Comparison of ENCODE assay signal across 27 cellular contexts in genomic region chr11:87015645-87016044, GRCh38.
"Had no signal": no experiment of that assay in that cellular context is flagged by ENCODE, and none has a peak within 500 bp of the region (broad histone marks: within the 10 kb centered on the region; RNA-seq: fewer than 3 reads in every experiment).

No MANE protein-coding gene starts in this region.

- DNase-seq: stimulated activated CD4-positive, alpha-beta T cell treated with anti-CD3 and anti-CD28 coated beads, Interleukin-2, amount 100 ng/mL, for 48 hours; stimulated activated CD4-positive, alpha-beta T cell treated with anti-CD3 and anti-CD28 coated beads, Interleukin-4, amount 100 ng/mL, for 1 hour; stimulated activated CD4-positive, alpha-beta T cell treated with anti-CD3 and anti-CD28 coated beads, Interleukin-4, amount 100 ng/mL, for 24 hours; stimulated activated CD4-positive, alpha-beta T cell treated with anti-CD3 and anti-CD28 coated beads, Interleukin-4, amount 100 ng/mL, for 4 hours; stimulated activated CD8-positive, alpha-beta memory T cell treated with anti-CD3 and anti-CD28 coated beads, Interleukin-4, amount 100 ng/mL, for 48 hours; stimulated activated naive B cell treated with anti-CD40 and anti-IgM and Interleukin-4, amounts not matched to agents 10 μg/mL and 1 μg/mL and 100 μg/mL, for 72 hours; stimulated activated naive CD4-positive, alpha-beta T cell; stimulated activated naive CD4-positive, alpha-beta T cell treated with Interleukin-2 at 50 U/mL for 16 hours; stimulated activated naive CD8-positive, alpha-beta T cell treated with anti-CD3 and anti-CD28 coated beads, Interleukin-15, amount 100 ng/mL, for 72 hours; stimulated activated naive CD8-positive, alpha-beta T cell treated with anti-CD3 and anti-CD28 coated beads, Interleukin-15, Interleukin-2, amounts not matched to agents 100 U/mL and 50 U/mL, for 24 hours; stomach; substantia nigra; testis; thyroid gland; tibial artery; transverse colon; upper lobe of left lung; upper lobe of right lung; uterus had no signal

- H3K36me3 ChIP-seq: stomach, suprapubic skin, thoracic aorta, thyroid gland, tibial artery, tibial nerve, transverse colon, upper lobe of left lung, upper lobe of right lung, uterus, vagina had no signal

- H3K27me3 Mint-ChIP-seq: stimulated activated memory B cell treated with anti-CD40 and anti-IgM and Interleukin-4, amounts not matched to agents 10 μg/mL and 1 μg/mL and 100 μg/mL, for 72 hours; stimulated activated naive CD8-positive, alpha-beta T cell treated with anti-CD3 and anti-CD28 coated beads, Interleukin-15, amount 100 ng/mL, for 72 hours; stimulated activated naive CD8-positive, alpha-beta T cell treated with anti-CD3 and anti-CD28 coated beads, Interleukin-15, Interleukin-2, amounts not matched to agents 100 ng/mL and 50 ng/mL, for 24 hours; type B pancreatic cell had no signal

- H3K36me3 Mint-ChIP-seq: stimulated activated effector memory CD8-positive, alpha-beta T cell treated with anti-CD3 and anti-CD28 coated beads, Interleukin-12 subunit alpha, Interleukin-12 subunit beta, amount 100 ng/mL, for 72 hours; stimulated activated memory B cell treated with anti-CD40 and anti-IgM and Interleukin-4, amounts not matched to agents 10 μg/mL and 1 μg/mL and 100 μg/mL, for 72 hours; stimulated activated naive B cell treated with anti-CD40 and anti-IgM and Interleukin-4, amounts not matched to agents 10 μg/mL and 1 μg/mL and 100 μg/mL, for 72 hours; type B pancreatic cell had no signal

- H3K27ac Mint-ChIP-seq: stimulated activated effector memory CD8-positive, alpha-beta T cell treated with anti-CD3 and anti-CD28 coated beads, Interleukin-12 subunit alpha, Interleukin-12 subunit beta, amount 100 ng/mL, for 72 hours; stimulated activated memory B cell treated with anti-CD40 and anti-IgM and Interleukin-4, amounts not matched to agents 10 μg/mL and 1 μg/mL and 100 μg/mL, for 72 hours; stimulated activated naive B cell treated with anti-CD40 and anti-IgM and Interleukin-4, amounts not matched to agents 10 μg/mL and 1 μg/mL and 100 μg/mL, for 72 hours; stimulated activated naive CD8-positive, alpha-beta T cell treated with anti-CD3 and anti-CD28 coated beads, Interleukin-15, amount 100 ng/mL, for 72 hours; stimulated activated naive CD8-positive, alpha-beta T cell treated with anti-CD3 and anti-CD28 coated beads, Interleukin-15, Interleukin-2, amounts not matched to agents 100 ng/mL and 50 ng/mL, for 24 hours; type B pancreatic cell had no signal

- H3K4me3 ChIP-seq: stomach, suprapubic skin, testis, thoracic aorta, thyroid gland, tibial artery, tibial nerve, transverse colon, upper lobe of left lung, upper lobe of right lung, uterus, vagina had no signal

- H3K27me3 ChIP-seq: stomach, suprapubic skin, testis, thyroid gland, tibial artery, tibial nerve, transverse colon, upper lobe of left lung, upper lobe of right lung, uterus, vagina had no signal

- H3K27ac ChIP-seq: stomach, suprapubic skin, testis, thoracic aorta, thyroid gland, tibial artery, tibial nerve, transverse colon, upper lobe of left lung, upper lobe of right lung, uterus, vagina had no signal

- H3K9me3 Mint-ChIP-seq: stimulated activated effector memory CD8-positive, alpha-beta T cell treated with anti-CD3 and anti-CD28 coated beads, Interleukin-12 subunit alpha, Interleukin-12 subunit beta, amount 100 ng/mL, for 72 hours; stimulated activated memory B cell treated with anti-CD40 and anti-IgM and Interleukin-4, amounts not matched to agents 10 μg/mL and 1 μg/mL and 100 μg/mL, for 72 hours; stimulated activated naive B cell treated with anti-CD40 and anti-IgM and Interleukin-4, amounts not matched to agents 10 μg/mL and 1 μg/mL and 100 μg/mL, for 72 hours; stimulated activated naive CD8-positive, alpha-beta T cell treated with anti-CD3 and anti-CD28 coated beads, Interleukin-15, amount 100 ng/mL, for 72 hours; stimulated activated naive CD8-positive, alpha-beta T cell treated with anti-CD3 and anti-CD28 coated beads, Interleukin-15, Interleukin-2, amounts not matched to agents 100 ng/mL and 50 ng/mL, for 24 hours; type B pancreatic cell had no signal

- H3K4me3 Mint-ChIP-seq: stimulated activated effector memory CD8-positive, alpha-beta T cell treated with anti-CD3 and anti-CD28 coated beads, Interleukin-12 subunit alpha, Interleukin-12 subunit beta, amount 100 ng/mL, for 72 hours; stimulated activated memory B cell treated with anti-CD40 and anti-IgM and Interleukin-4, amounts not matched to agents 10 μg/mL and 1 μg/mL and 100 μg/mL, for 72 hours; stimulated activated naive B cell treated with anti-CD40 and anti-IgM and Interleukin-4, amounts not matched to agents 10 μg/mL and 1 μg/mL and 100 μg/mL, for 72 hours; stimulated activated naive CD8-positive, alpha-beta T cell treated with anti-CD3 and anti-CD28 coated beads, Interleukin-15, amount 100 ng/mL, for 72 hours; stimulated activated naive CD8-positive, alpha-beta T cell treated with anti-CD3 and anti-CD28 coated beads, Interleukin-15, Interleukin-2, amounts not matched to agents 100 ng/mL and 50 ng/mL, for 24 hours; type B pancreatic cell had no signal

- H3K9me3 ChIP-seq: stomach, suprapubic skin, testis, thoracic aorta, thyroid gland, tibial artery, tibial nerve, transverse colon, upper lobe of left lung, upper lobe of right lung, uterus, vagina had no signal

- H3K4me1 Mint-ChIP-seq: stimulated activated effector memory CD8-positive, alpha-beta T cell treated with anti-CD3 and anti-CD28 coated beads, Interleukin-12 subunit alpha, Interleukin-12 subunit beta, amount 100 ng/mL, for 72 hours; stimulated activated memory B cell treated with anti-CD40 and anti-IgM and Interleukin-4, amounts not matched to agents 10 μg/mL and 1 μg/mL and 100 μg/mL, for 72 hours; stimulated activated naive B cell treated with anti-CD40 and anti-IgM and Interleukin-4, amounts not matched to agents 10 μg/mL and 1 μg/mL and 100 μg/mL, for 72 hours; stimulated activated naive CD8-positive, alpha-beta T cell treated with anti-CD3 and anti-CD28 coated beads, Interleukin-15, amount 100 ng/mL, for 72 hours had no signal

- H3K4me1 ChIP-seq: testis, upper lobe of right lung, vagina had no signal
